ENCODE assay signal across 8 cellular contexts in the genomic region with DNA sequence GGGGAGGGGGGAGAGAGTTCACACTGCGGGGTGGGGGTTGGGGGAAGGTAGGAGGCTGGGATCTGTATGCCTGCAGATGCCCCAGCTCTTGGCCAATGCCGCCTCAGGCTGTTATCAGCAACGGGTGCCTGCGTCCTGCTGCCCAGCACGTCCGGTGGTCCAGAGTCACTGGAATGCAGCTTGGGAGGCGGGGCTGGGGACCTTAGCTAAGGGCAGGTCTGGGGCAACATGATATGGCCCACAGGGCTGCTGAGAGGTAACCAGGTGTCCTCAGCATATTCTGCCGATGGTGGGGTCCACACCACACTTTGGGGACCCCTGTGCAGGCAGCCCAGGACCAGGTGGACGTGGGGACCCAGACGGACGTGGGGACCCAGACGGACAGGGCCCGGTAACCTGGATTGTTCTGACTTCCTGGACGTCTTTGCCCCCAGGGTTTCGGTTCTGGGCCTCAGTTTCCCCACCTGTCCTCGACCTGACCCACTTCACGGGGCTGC. TPM values are rescaled to one million over a fixed set of nuclear protein-coding genes. Genes with fewer than 3 reads are reported as not detected.
DNase-seq lines count a peak whose midpoint lies in the region; ATAC-seq, FAIRE-seq and TF ChIP-seq lines count a peak whose summit lies in the region.

No MANE protein-coding gene starts in this region.

- peak overlapping the region; percentile 51; the same call in 1 of the 2 replicates for H3K4me3 ChIP-seq in HUES64 (ENCODE audit: low read length)
- H3K4me3 ChIP-seq in K562, result peak overlapping the region; percentile 40; the same call in 1 of the 2 replicates

- H2AFZ ChIP-seq in K562 (ENCODE audit: low read depth, low read length), result no peak overlapping the region

- no peaks in the 10 kb centered on the region for H3K9me3 ChIP-seq in HUES64 (ENCODE audit: insufficient read depth, low read depth, low read length)
- no peaks in the 10 kb centered on the region for H3K9me3 ChIP-seq in K562 (replicated peaks; ENCODE audit: control insufficient read depth, insufficient read depth, low read depth, low read length)

- TF ChIP-seq CTCF in Calu3 (IDR thresholded peaks at IDR 0.05; ENCODE audit: unreplicated experiment) (no peak), K562 (IDR thresholded peaks at IDR 0.05 in 2 of 3, conservative IDR thresholded peaks at IDR 0.05 in 1 of 3; ENCODE audit: insufficient read depth in 2 of 3, low read depth in 1 of 3, low read length in 3 of 3) (no peak)

- H3K4me1 ChIP-seq in HUES64 (ENCODE audit: insufficient read depth, low read length) (peaks cover 16% of the 10 kb centered on the region), K562 (replicated peaks in 1 of 2; ENCODE audit: control insufficient read depth in 2 of 2, insufficient read depth in 2 of 2, low read length in 2 of 2) (peaks cover 9 to 88% of the 10 kb centered on the region in 2 experiments)

- H3K9me3 Mint-ChIP-seq in Calu3 (ENCODE audit: low read depth, unreplicated experiment), result no peaks in the 10 kb centered on the region
- H3K9me3 Mint-ChIP-seq in natural killer cell treated with Interleukin-12 subunit alpha and Interleukin-12 subunit beta and Interleukin-15 and Interleukin-18, amount 100 ng/mL, for 72 hours, result no peaks in the 10 kb centered on the region

- in situ Hi-C loops in K562 (cut with MboI), result no loop called here

- TF ChIP-seq RAD21 in K562 (CRISPR knock-in tag; conservative IDR thresholded peaks at IDR 0.05 in 1 of 2, IDR thresholded peaks at IDR 0.05 in 1 of 2), result no peak

- H3K36me3 ChIP-seq in HUES64 (ENCODE audit: insufficient read depth, low read length) (no peaks in the 10 kb centered on the region), K562 (ENCODE audit: control insufficient read depth, insufficient read depth, low read length) (peaks cover 14% of the 10 kb centered on the region; the same call in 2 of the 3 replicates)

- H3K27ac Mint-ChIP-seq in Calu3 (ENCODE audit: unreplicated experiment), result no peak overlapping the region
- peak overlapping the region in 1 of 2 donors; percentile 21 for H3K27ac Mint-ChIP-seq in natural killer cell treated with Interleukin-12 subunit alpha and Interleukin-12 subunit beta and Interleukin-15 and Interleukin-18, amount 100 ng/mL, for 72 hours

- FAIRE-seq in K562 (lab: Jason Lieb, UNC), result no peak

- H3K36me3 Mint-ChIP-seq in Calu3 (ENCODE audit: insufficient read depth, unreplicated experiment), result peaks cover 38% of the 10 kb centered on the region
- peaks cover 7% of the 10 kb centered on the region for H3K36me3 Mint-ChIP-seq in natural killer cell treated with Interleukin-12 subunit alpha and Interleukin-12 subunit beta and Interleukin-15 and Interleukin-18, amount 100 ng/mL, for 72 hours

- CTCF ChIA-PET in Calu3 (lab: Charles Lee), result interaction anchor here (0.5 to 2.0 kb wide), 2 partner anchors 9 to 33 kb away, joined by 3 to 12 read pairs; no protein-coding TSS in a partner anchor
- CTCF ChIA-PET in K562 (lab: Yijun Ruan, JAX; ENCODE audit: low intra/inter-chr PET ratio), result no interaction called here

- H3K27ac ChIP-seq in HUES64 (ENCODE audit: low read depth, low read length), result no peak overlapping the region
- no peak overlapping the region for H3K27ac ChIP-seq in K562 (ENCODE audit: extremely low read depth, low read depth, low read length)

- DNase-seq in Calu3, result peak; percentile 34
- peak in 1 of 4 experiments; percentile 54 for DNase-seq in K562 (ENCODE audit: extremely low read depth in 1 of 4, low spot score in 3 of 4)
- DNase-seq in natural killer cell treated with Interleukin-12 subunit alpha and Interleukin-12 subunit beta and Interleukin-15 and Interleukin-18, amount 100 ng/mL, for 72 hours (ENCODE audit: low spot score), result no peak
- no peak for DNase-seq in NCI-H345 treated with DMSO at 0.1 percent for 48 hours (lab: John Stamatoyannopoulos, UW; ENCODE audit: unreplicated experiment)
- no peak for DNase-seq in AML-193 (lab: John Stamatoyannopoulos, UW)
- no peak for DNase-seq in stimulated activated naive CD4-positive, alpha-beta T cell treated with Interleukin-2 at 50 U/mL for 16 hours (lab: John Stamatoyannopoulos, UW)

- ATAC-seq in K562 (no peak), esophagus mucosa (no peak)
- no peak for ATAC-seq in natural killer cell treated with Interleukin-12 subunit alpha and Interleukin-12 subunit beta and Interleukin-15 and Interleukin-18, amount 100 ng/mL, for 72 hours

- H3K27me3 ChIP-seq in HUES64 (ENCODE audit: insufficient read depth, low read length) (peaks cover 52% of the 10 kb centered on the region), K562 (ENCODE audit: control insufficient read depth in 2 of 2, insufficient read depth in 2 of 2, low read length in 2 of 2) (no peaks in the 10 kb centered on the region)

- TF ChIP-seq EP300 in K562 (IDR thresholded peaks at IDR 0.05; ENCODE audit: low read length), result no peak

- H3K79me2 ChIP-seq in K562 (ENCODE audit: control insufficient read depth, insufficient read depth, low read length), result no peaks in the 10 kb centered on the region

- TF ChIP-seq POLR2A in K562 (conservative IDR thresholded peaks at IDR 0.05), result no peak

- POLR2A ChIA-PET in K562 (lab: Yijun Ruan, JAX), result interaction anchor here (0.6 to 1.9 kb wide), 5 partner anchors 9 to 755 kb away, joined by 3 to 6 read pairs (median 5); partner anchors contain the start of gene RNU6-2

- no peaks in the 10 kb centered on the region for H3K9me1 ChIP-seq in K562 (ENCODE audit: control insufficient read depth, insufficient read depth, low read length)

- BruUV-seq in Calu3 (replicated peaks; lab: Mats Ljungman, UMichigan) (no TSS peak), K562 (replicated peaks; lab: Mats Ljungman, UMichigan) (no TSS peak)

- intact Hi-C loops in Calu3 (cut with micrococcal nuclease; ENCODE audit: unreplicated experiment), result no loop called here
- intact Hi-C loops in K562 (cut with micrococcal nuclease), result no loop called here

- no peaks in the 10 kb centered on the region for H3K27me3 Mint-ChIP-seq in Calu3 (ENCODE audit: unreplicated experiment)
- no peaks in the 10 kb centered on the region for H3K27me3 Mint-ChIP-seq in natural killer cell treated with Interleukin-12 subunit alpha and Interleukin-12 subunit beta and Interleukin-15 and Interleukin-18, amount 100 ng/mL, for 72 hours

- peak overlapping the region; percentile 72 for H3K4me2 ChIP-seq in K562 (ENCODE audit: insufficient read depth, low read length)

- H4K20me1 ChIP-seq in K562 (replicated peaks; ENCODE audit: control insufficient read depth, insufficient read depth, low read length), result no peaks in the 10 kb centered on the region

- H3K9ac ChIP-seq in HUES64 (ENCODE audit: low read depth, low read length), result no peak overlapping the region; the same call in 1 of the 2 replicates
- H3K9ac ChIP-seq in K562 (ENCODE audit: insufficient read depth in 1 of 2, low read depth in 2 of 2, low read length in 2 of 2), result peak overlapping the region in 1 of 2 experiments; percentile 90; a peak in 3 of 4 replicates

- peak overlapping the region; percentile 58 for H3K4me3 Mint-ChIP-seq in Calu3 (ENCODE audit: low read depth, unreplicated experiment)
- H3K4me3 Mint-ChIP-seq in natural killer cell treated with Interleukin-12 subunit alpha and Interleukin-12 subunit beta and Interleukin-15 and Interleukin-18, amount 100 ng/mL, for 72 hours, result peak overlapping the region; percentile 92

- peaks cover 10% of the 10 kb centered on the region for H3K4me1 Mint-ChIP-seq in Calu3 (ENCODE audit: low read depth, unreplicated experiment)
- H3K4me1 Mint-ChIP-seq in natural killer cell treated with Interleukin-12 subunit alpha and Interleukin-12 subunit beta and Interleukin-15 and Interleukin-18, amount 100 ng/mL, for 72 hours (ENCODE audit: low read depth in 2 of 2), result peaks cover 22 to 35% of the 10 kb centered on the region in 2 donors

- 48% methylated on average over 17 of the region's 17 CpGs for WGBS in HUES64
- WGBS in K562 (ENCODE audit: insufficient coverage, low coverage, missing lambda C conversion rate), result 30% methylated on average over 12 of the region's 17 CpGs

RNA-seq across cellular contexts. Expression of gene ARHGAP45, which starts 0.7 kb away (rescaled TPM):
- total RNA-seq in Calu3 (2022) (10.4 and 12.0 TPM in 2 replicates), K562 (2014; rRNA removed) (22.1 and 31.1 TPM in 2 replicates), K562 (2014; rRNA removed; fragmentation: Illumina TruSeq; extraction: Trizol) (1.0 and 1.8 TPM in 2 replicates), K562 (2015; rRNA removed; fragmentation: Illumina TruSeq; extraction: Trizol) (4.2 and 6.0 TPM in 2 replicates), K562 (2021) (18.0 and 19.9 TPM in 2 replicates), esophagus mucosa (5.1 TPM)
- polyA plus RNA-seq in HUES64 (2013, experiment 1 of 2), result 10.3 TPM
- 13.8 TPM for polyA plus RNA-seq in HUES64 (2013, experiment 2 of 2)
- total RNA-seq in K562 (2011; cell fraction: chromatin; rRNA removed; ENCODE audit: low replicate concordance), result 25.6 and 81.0 TPM in 2 replicates
- total RNA-seq in K562 (2011; cell fraction: nucleolus; rRNA removed), result 39.0 and 49.5 TPM in 2 replicates
- 22.7 and 24.1 TPM in 2 replicates for total RNA-seq in K562 (2011; cell fraction: nucleoplasm; rRNA removed)
- polyA plus RNA-seq in K562 (2011; rRNA removed) (4.4 and 7.6 TPM in 2 replicates), K562 (2014; fragmentation: Illumina TruSeq; extraction: Trizol) (1.9 and 6.9 TPM in 2 replicates), K562 (2014; fragmentation: Nextera tagmentation; extraction: Ambion mirVana) (under 1 TPM; 0.08 to 0.63 TPM), K562 (2014; rRNA removed) (16.3 and 20.2 TPM in 2 replicates)
- polyA plus RNA-seq in K562 (2011; cell fraction: cytosol; rRNA removed), result 5.6 and 12.6 TPM in 2 replicates
- polyA plus RNA-seq in K562 (2011; cell fraction: nucleus; rRNA removed), result 17.8 and 38.7 TPM in 2 replicates
- polyA plus RNA-seq in K562 (2012), result 15.0 and 15.2 TPM in 2 replicates
- polyA minus RNA-seq in K562 (2011; rRNA and poly(A)+ RNA removed), result 1.7 and 2.0 TPM in 2 replicates
- 6.2 and 8.5 TPM in 2 replicates for polyA minus RNA-seq in K562 (2011; cell fraction: cytosol; rRNA and poly(A)+ RNA removed)
- 5.5 and 6.6 TPM in 2 replicates for polyA minus RNA-seq in K562 (2011; cell fraction: nucleus; rRNA and poly(A)+ RNA removed)
- total RNA-seq in natural killer cell treated with Interleukin-12 subunit alpha and Interleukin-12 subunit beta and Interleukin-15 and Interleukin-18, amount 100 ng/mL, for 72 hours, result 100 to 1,000 TPM; 320 to 338 TPM

RNA-seq across cellular contexts. Expression of gene ABCA7, which starts 26.4 kb away (rescaled TPM):
- total RNA-seq in Calu3 (2022), result 22.7 and 24.3 TPM in 2 replicates
- polyA plus RNA-seq in HUES64 (2013, experiment 1 of 2), result 5.0 TPM
- 7.0 TPM for polyA plus RNA-seq in HUES64 (2013, experiment 2 of 2)
- total RNA-seq in K562 (2011; cell fraction: chromatin; rRNA removed; ENCODE audit: low replicate concordance), result 266 and 789 TPM in 2 replicates
- total RNA-seq in K562 (2011; cell fraction: nucleolus; rRNA removed), result 519 and 639 TPM in 2 replicates
- 258 and 297 TPM in 2 replicates for total RNA-seq in K562 (2011; cell fraction: nucleoplasm; rRNA removed)
- 31.4 and 45.4 TPM in 2 replicates for total RNA-seq in K562 (2014; rRNA removed)
- 8.9 and 12.7 TPM in 2 replicates for total RNA-seq in K562 (2014; rRNA removed; fragmentation: Illumina TruSeq; extraction: Trizol)
- total RNA-seq in K562 (2015; rRNA removed; fragmentation: Illumina TruSeq; extraction: Trizol), result 19.1 and 22.8 TPM in 2 replicates
- 90.0 and 96.1 TPM in 2 replicates for total RNA-seq in K562 (2021)
- polyA plus RNA-seq in K562 (2011; rRNA removed), result 32.6 and 52.0 TPM in 2 replicates
- 31.0 and 47.7 TPM in 2 replicates for polyA plus RNA-seq in K562 (2011; cell fraction: cytosol; rRNA removed)
- polyA plus RNA-seq in K562 (2011; cell fraction: nucleus; rRNA removed), result 504 and 724 TPM in 2 replicates
- 65.1 and 67.9 TPM in 2 replicates for polyA plus RNA-seq in K562 (2012)
- polyA plus RNA-seq in K562 (2014; fragmentation: Illumina TruSeq; extraction: Trizol), result 31.2 and 32.6 TPM in 2 replicates
- 1 to 10 TPM; 2.3 to 3.0 TPM for polyA plus RNA-seq in K562 (2014; fragmentation: Nextera tagmentation; extraction: Ambion mirVana)
- polyA plus RNA-seq in K562 (2014; rRNA removed), result 73.5 and 94.1 TPM in 2 replicates
- 13.1 and 14.8 TPM in 2 replicates for polyA minus RNA-seq in K562 (2011; rRNA and poly(A)+ RNA removed)
- polyA minus RNA-seq in K562 (2011; cell fraction: cytosol; rRNA and poly(A)+ RNA removed), result 24.3 and 51.6 TPM in 2 replicates
- 164 and 176 TPM in 2 replicates for polyA minus RNA-seq in K562 (2011; cell fraction: nucleus; rRNA and poly(A)+ RNA removed)
- 10 to 100 TPM; 53.7 to 69.9 TPM for total RNA-seq in natural killer cell treated with Interleukin-12 subunit alpha and Interleukin-12 subunit beta and Interleukin-15 and Interleukin-18, amount 100 ng/mL, for 72 hours
- 24.8 TPM for total RNA-seq in esophagus mucosa

RNA-seq across cellular contexts. Expression of gene POLR2E, which starts 28.9 kb away (rescaled TPM):
- total RNA-seq in Calu3 (2022), result 141 and 144 TPM in 2 replicates
- 184 TPM for polyA plus RNA-seq in HUES64 (2013, experiment 1 of 2)
- 182 TPM for polyA plus RNA-seq in HUES64 (2013, experiment 2 of 2)
- 38.2 and 129 TPM in 2 replicates for total RNA-seq in K562 (2011; cell fraction: chromatin; rRNA removed; ENCODE audit: low replicate concordance)
- total RNA-seq in K562 (2011; cell fraction: nucleolus; rRNA removed), result 126 and 135 TPM in 2 replicates
- total RNA-seq in K562 (2011; cell fraction: nucleoplasm; rRNA removed), result 74.1 and 78.7 TPM in 2 replicates
- 297 and 441 TPM in 2 replicates for total RNA-seq in K562 (2014; rRNA removed)
- total RNA-seq in K562 (2014; rRNA removed; fragmentation: Illumina TruSeq; extraction: Trizol), result 40.2 and 78.0 TPM in 2 replicates
- total RNA-seq in K562 (2015; rRNA removed; fragmentation: Illumina TruSeq; extraction: Trizol), result 141 and 144 TPM in 2 replicates
- total RNA-seq in K562 (2021), result 328 and 351 TPM in 2 replicates
- polyA plus RNA-seq in K562 (2011; rRNA removed), result 244 and 334 TPM in 2 replicates
- polyA plus RNA-seq in K562 (2011; cell fraction: cytosol; rRNA removed), result 305 and 616 TPM in 2 replicates
- polyA plus RNA-seq in K562 (2011; cell fraction: nucleus; rRNA removed), result 112 and 143 TPM in 2 replicates
- polyA plus RNA-seq in K562 (2012), result 291 and 445 TPM in 2 replicates
- polyA plus RNA-seq in K562 (2014; fragmentation: Illumina TruSeq; extraction: Trizol), result 267 and 448 TPM in 2 replicates
- polyA plus RNA-seq in K562 (2014; fragmentation: Nextera tagmentation; extraction: Ambion mirVana), result 10 to 100 TPM in 1 of 2 experiments, 1 to 10 TPM in 1; 3.4 to 32.5 TPM
- polyA plus RNA-seq in K562 (2014; rRNA removed), result 413 and 438 TPM in 2 replicates
- 36.0 and 77.6 TPM in 2 replicates for polyA minus RNA-seq in K562 (2011; rRNA and poly(A)+ RNA removed)
- polyA minus RNA-seq in K562 (2011; cell fraction: cytosol; rRNA and poly(A)+ RNA removed), result 127 and 173 TPM in 2 replicates
- 45.4 and 50.5 TPM in 2 replicates for polyA minus RNA-seq in K562 (2011; cell fraction: nucleus; rRNA and poly(A)+ RNA removed)
- total RNA-seq in natural killer cell treated with Interleukin-12 subunit alpha and Interleukin-12 subunit beta and Interleukin-15 and Interleukin-18, amount 100 ng/mL, for 72 hours, result 100 to 1,000 TPM; 168 to 241 TPM
- 139 TPM for total RNA-seq in esophagus mucosa

RNA-seq across cellular contexts. Expression of gene GPX4, which starts 37.5 kb away (rescaled TPM):
- total RNA-seq in Calu3 (2022) (246 and 251 TPM in 2 replicates), K562 (2014; rRNA removed) (639 and 643 TPM in 2 replicates), K562 (2014; rRNA removed; fragmentation: Illumina TruSeq; extraction: Trizol) (131 and 209 TPM in 2 replicates), K562 (2015; rRNA removed; fragmentation: Illumina TruSeq; extraction: Trizol) (349 and 395 TPM in 2 replicates), K562 (2021) (383 and 392 TPM in 2 replicates), esophagus mucosa (138 TPM)
- 361 TPM for polyA plus RNA-seq in HUES64 (2013, experiment 1 of 2)
- 387 TPM for polyA plus RNA-seq in HUES64 (2013, experiment 2 of 2)
- 61.5 and 154 TPM in 2 replicates for total RNA-seq in K562 (2011; cell fraction: chromatin; rRNA removed; ENCODE audit: low replicate concordance)
- total RNA-seq in K562 (2011; cell fraction: nucleolus; rRNA removed), result 171 and 189 TPM in 2 replicates
- total RNA-seq in K562 (2011; cell fraction: nucleoplasm; rRNA removed), result 129 and 161 TPM in 2 replicates
- polyA plus RNA-seq in K562 (2011; rRNA removed) (223 and 286 TPM in 2 replicates), K562 (2014; fragmentation: Illumina TruSeq; extraction: Trizol) (434 and 536 TPM in 2 replicates), K562 (2014; fragmentation: Nextera tagmentation; extraction: Ambion mirVana) (100 to 1,000 TPM in 1 of 2 experiments, 10 to 100 TPM in 1; 61.4 to 125 TPM), K562 (2014; rRNA removed) (661 and 856 TPM in 2 replicates)
- polyA plus RNA-seq in K562 (2011; cell fraction: cytosol; rRNA removed), result 531 and 777 TPM in 2 replicates
- 389 and 485 TPM in 2 replicates for polyA plus RNA-seq in K562 (2011; cell fraction: nucleus; rRNA removed)
- 659 and 746 TPM in 2 replicates for polyA plus RNA-seq in K562 (2012)
- 117 and 134 TPM in 2 replicates for polyA minus RNA-seq in K562 (2011; rRNA and poly(A)+ RNA removed)
- 191 and 300 TPM in 2 replicates for polyA minus RNA-seq in K562 (2011; cell fraction: cytosol; rRNA and poly(A)+ RNA removed)
- polyA minus RNA-seq in K562 (2011; cell fraction: nucleus; rRNA and poly(A)+ RNA removed), result 54.3 and 64.1 TPM in 2 replicates
- total RNA-seq in natural killer cell treated with Interleukin-12 subunit alpha and Interleukin-12 subunit beta and Interleukin-15 and Interleukin-18, amount 100 ng/mL, for 72 hours, result 100 to 1,000 TPM in 1 of 2 donors, 10 to 100 TPM in 1; 86.4 to 174 TPM

RNA-seq across cellular contexts. Expression of gene CNN2, which starts 39.9 kb away (rescaled TPM):
- total RNA-seq in Calu3 (2022) (135 and 151 TPM in 2 replicates), K562 (2014; rRNA removed) (82.3 and 124 TPM in 2 replicates), K562 (2014; rRNA removed; fragmentation: Illumina TruSeq; extraction: Trizol) (33.7 and 45.6 TPM in 2 replicates), K562 (2015; rRNA removed; fragmentation: Illumina TruSeq; extraction: Trizol) (52.7 and 54.9 TPM in 2 replicates), K562 (2021) (161 and 174 TPM in 2 replicates), esophagus mucosa (183 TPM)
- 281 TPM for polyA plus RNA-seq in HUES64 (2013, experiment 1 of 2)
- polyA plus RNA-seq in HUES64 (2013, experiment 2 of 2), result 262 TPM
- 25.1 and 70.9 TPM in 2 replicates for total RNA-seq in K562 (2011; cell fraction: chromatin; rRNA removed; ENCODE audit: low replicate concordance)
- 40.8 and 41.4 TPM in 2 replicates for total RNA-seq in K562 (2011; cell fraction: nucleolus; rRNA removed)
- total RNA-seq in K562 (2011; cell fraction: nucleoplasm; rRNA removed), result 34.4 and 52.1 TPM in 2 replicates
- polyA plus RNA-seq in K562 (2011; rRNA removed) (36.4 and 61.3 TPM in 2 replicates), K562 (2014; fragmentation: Illumina TruSeq; extraction: Trizol) (123 and 158 TPM in 2 replicates), K562 (2014; fragmentation: Nextera tagmentation; extraction: Ambion mirVana) (10 to 100 TPM; 12.1 to 12.8 TPM), K562 (2014; rRNA removed) (71.3 and 73.3 TPM in 2 replicates)
- 82.9 and 105 TPM in 2 replicates for polyA plus RNA-seq in K562 (2011; cell fraction: cytosol; rRNA removed)
- 42.5 and 55.7 TPM in 2 replicates for polyA plus RNA-seq in K562 (2011; cell fraction: nucleus; rRNA removed)
- polyA plus RNA-seq in K562 (2012), result 82.7 and 152 TPM in 2 replicates
- 45.8 and 50.7 TPM in 2 replicates for polyA minus RNA-seq in K562 (2011; rRNA and poly(A)+ RNA removed)
- 132 and 161 TPM in 2 replicates for polyA minus RNA-seq in K562 (2011; cell fraction: cytosol; rRNA and poly(A)+ RNA removed)
- 9.0 and 15.9 TPM in 2 replicates for polyA minus RNA-seq in K562 (2011; cell fraction: nucleus; rRNA and poly(A)+ RNA removed)
- 100 to 1,000 TPM; 119 to 141 TPM for total RNA-seq in natural killer cell treated with Interleukin-12 subunit alpha and Interleukin-12 subunit beta and Interleukin-15 and Interleukin-18, amount 100 ng/mL, for 72 hours
